Comparison of ENCODE assay signal across 8 cellular contexts in the genomic region with DNA sequence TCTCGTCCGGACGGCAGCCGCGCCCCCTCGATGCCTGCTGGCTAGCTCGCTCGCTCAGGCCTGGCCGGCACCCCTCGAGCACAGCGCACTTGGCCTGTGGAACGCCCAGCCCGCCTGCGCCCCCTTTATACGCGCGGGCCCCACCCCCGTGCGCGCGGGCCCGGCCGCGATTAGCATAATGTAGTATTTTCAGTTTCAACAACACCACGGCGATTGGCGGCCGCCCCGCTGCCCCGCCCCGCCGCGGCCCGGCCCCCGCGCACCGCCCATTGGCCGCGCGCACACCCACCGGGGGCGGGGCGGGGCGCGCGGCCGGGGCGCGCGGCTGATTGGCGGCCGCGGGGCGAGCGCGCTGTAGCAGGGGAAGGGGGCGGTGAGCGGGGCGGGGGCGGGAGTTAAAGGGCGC.
DNase-seq lines count a peak whose midpoint lies in the region; ATAC-seq and TF ChIP-seq lines count a peak whose summit lies in the region.

A gene (minus strand): TSS at position 100 of the 406 bp plus-strand sequence. CDS start 319 bp downstream, outside the sequence.

- H3K4me3 ChIP-seq in cardiac fibroblast (replicated peaks in 1 of 2; ENCODE audit: low read depth in 2 of 2, low read length in 2 of 2), result peak within 1 kb of the TSS; percentile 59 to 74

- DNase-seq in NCI-H1930 (lab: John Stamatoyannopoulos, UW) (peak; percentile 72 to 87), cardiac fibroblast (ENCODE audit: low read depth in 2 of 2) (peak; percentile 68 to 94), iris pigment epithelial cell (ENCODE audit: low read depth) (peak; percentile 77), cerebellar nuclear complex (lab: John Stamatoyannopoulos, UW) (no peak)
- peak; percentile 61 for DNase-seq in activated CD4-positive, CD25-positive, alpha-beta regulatory T cell treated with anti-CD3 and anti-CD28 coated beads, Interleukin-2, amount 50 U/mL, for 16 hours (ENCODE audit: low read depth, low spot score)
- DNase-seq in stimulated activated CD4-positive, alpha-beta T cell treated with anti-CD3 and anti-CD28 coated beads, Interleukin-12 subunit alpha, Interleukin-12 subunit beta, amount 100 ng/mL, for 48 hours (ENCODE audit: low read depth in 2 of 3, low spot score in 1 of 3), result peak; percentile 52 to 62 (median 53)

- no peak for TF ChIP-seq POLR2A in GM18505 (IDR thresholded peaks at IDR 0.05; ENCODE audit: borderline replicate concordance, extremely low read depth, insufficient read depth, insufficient read length)

- ATAC-seq in GM18505 (IDR thresholded peaks at IDR 0.05; ENCODE audit: unreplicated experiment) (peak; percentile 63), HG02884 (IDR thresholded peaks at IDR 0.05; ENCODE audit: unreplicated experiment) (peak; percentile 63)

- no peak for TF ChIP-seq CTCF in cardiac fibroblast (IDR thresholded peaks at IDR 0.05; ENCODE audit: low read depth, low read length)

Comparison
In these comparisons a context has a peak if more than half of its experiments do, and no peak if none do; other contexts are left out.
1. DNase-seq: peak in NCI-H1930 (2 of 2), activated CD4-positive, CD25-positive, alpha-beta regulatory T cell treated with anti-CD3 and anti-CD28 coated beads, Interleukin-2, amount 50 U/mL, for 16 hours (single experiment), cardiac fibroblast (2 of 2), iris pigment epithelial cell (single experiment) and stimulated activated CD4-positive, alpha-beta T cell treated with anti-CD3 and anti-CD28 coated beads, Interleukin-12 subunit alpha, Interleukin-12 subunit beta, amount 100 ng/mL, for 48 hours (3 of 3); none in cerebellar nuclear complex (0 of 2).